ENCODE assay signal across 8 cellular contexts in genomic region chr7:106112118-106112971, GRCh38. TPM values are rescaled to one million over a fixed set of nuclear protein-coding genes. Genes with fewer than 3 reads are reported as not detected.
A peak's percentile ranks its signal among the peaks of the same experiment; 100 is the strongest.
DNase-seq lines count a peak whose midpoint lies in the region; ATAC-seq lines count a peak whose summit lies in the region.

SYPL1 (minus strand) TSS chr7:106112312; CDS start chr7:106112208, 104 bp downstream.

- DNase-seq in COLO668 (lab: John Stamatoyannopoulos, UW; ENCODE audit: unreplicated experiment) (peak; percentile 94), HS-5 (ENCODE audit: low read depth) (peak; percentile 47), NOMO-1 (lab: John Stamatoyannopoulos, UW; ENCODE audit: unreplicated experiment in 2 of 2) (peak; percentile 55 to 63)
- DNase-seq in activated CD8-positive, alpha-beta memory T cell treated with anti-CD3 and anti-CD28 coated beads for 48 hours (ENCODE audit: low read depth in 2 of 3, low spot score in 2 of 3) = peak; percentile 72 to 84 (median 77)
- DNase-seq in stimulated activated CD8-positive, alpha-beta memory T cell treated with anti-CD3 and anti-CD28 coated beads, Interleukin-15, amount 100 ng/mL, for 4 hours (ENCODE audit: low read depth in 2 of 2) = peak; percentile 85 to 88

- H3K27ac ChIP-seq in mesodermal cell (ENCODE audit: low read depth, low read length, severe bottlenecking) = peak within 1 kb of the TSS; percentile 93

- H3K4me3 ChIP-seq in endocrine pancreas (ENCODE audit: control insufficient read depth, insufficient read depth, low read length) (peak within 1 kb of the TSS; percentile 96), mesodermal cell (ENCODE audit: extremely low read depth, insufficient read depth, low read length, poor library complexity, severe bottlenecking) (peak within 1 kb of the TSS; percentile 74)

- H3K27me3 ChIP-seq in endocrine pancreas (ENCODE audit: control insufficient read depth, insufficient read depth, low read length) = no peaks in the 10 kb centered on the region

- H3K9ac ChIP-seq in endocrine pancreas (ENCODE audit: control insufficient read depth, insufficient read depth, low read length) = peak within 1 kb of the TSS; percentile 95

- H3K9me3 ChIP-seq in endocrine pancreas (ENCODE audit: control insufficient read depth, low read length) (no peaks in the 10 kb centered on the region), mesodermal cell (ENCODE audit: control insufficient read depth, low read length) (no peaks in the 10 kb centered on the region)

- 1 to 4% methylated on average over 52 to 69 of the region's 76 CpGs for WGBS in mesodermal cell (ENCODE audit: insufficient coverage in 2 of 2), 2 experiments

- peaks cover 17% of the 10 kb centered on the region for H3K4me1 ChIP-seq in endocrine pancreas (ENCODE audit: control insufficient read depth, insufficient read depth, low read length)
- peaks cover 3% of the 10 kb centered on the region for H3K4me1 ChIP-seq in mesodermal cell (ENCODE audit: control insufficient read depth, insufficient read depth, low read length, poor library complexity, severe bottlenecking)

- peak; percentile 86 for ATAC-seq in GM19468 (IDR thresholded peaks at IDR 0.05; ENCODE audit: extremely low read depth, unreplicated experiment)

- H3K36me3 ChIP-seq in endocrine pancreas (ENCODE audit: control insufficient read depth, insufficient read depth, low read length) (no peaks in the 10 kb centered on the region), mesodermal cell (ENCODE audit: control insufficient read depth, insufficient read depth, low read length) (no peaks in the 10 kb centered on the region)

RNA-seq across cellular contexts. Expression of gene SYPL1, which starts in this region (rescaled TPM):
- 73.6 TPM for polyA plus RNA-seq in mesodermal cell (2013, experiment 1 of 2)
- 84.2 TPM for polyA plus RNA-seq in mesodermal cell (2013, experiment 2 of 2)

Comparison
In these comparisons a context has a peak if more than half of its experiments do, and no peak if none do; other contexts are left out.
1. Peak in every context shown above with its lines: DNase-seq, ATAC-seq, H3K4me3 ChIP-seq and H3K27ac ChIP-seq.